Comparison of ENCODE assay signal across 11 cellular contexts in the genomic region with DNA sequence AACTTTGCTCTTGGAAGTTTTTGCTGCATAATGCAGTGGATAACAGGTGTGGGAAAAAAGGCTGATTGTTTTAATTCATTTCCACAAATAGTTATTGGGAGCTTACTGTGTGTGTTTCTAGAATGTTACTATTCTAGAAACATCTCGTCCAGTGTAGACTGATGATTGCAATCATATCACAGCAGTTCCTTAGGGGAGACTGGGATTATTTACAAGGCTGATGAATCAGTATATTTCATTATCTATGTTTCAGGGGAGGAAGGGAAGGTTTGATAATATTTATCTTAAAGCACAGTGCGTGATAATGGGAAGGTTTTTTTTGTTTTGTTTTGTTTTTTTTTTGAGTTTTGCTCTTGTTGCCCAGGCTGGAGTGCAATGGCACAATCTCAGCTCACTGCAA. TPM values are rescaled to one million over a fixed set of nuclear protein-coding genes. Genes with fewer than 3 reads are reported as not detected.
DNase-seq lines count a peak whose midpoint lies in the region; ATAC-seq and TF ChIP-seq lines count a peak whose summit lies in the region.
"Had no signal": no experiment of that assay in that cellular context is flagged by ENCODE, and none has a peak within 500 bp of the region (broad histone marks: within the 10 kb centered on the region; RNA-seq: fewer than 3 reads in every experiment).

No MANE protein-coding gene starts in this region.

- H3K27ac ChIP-seq in DND-41 (ENCODE audit: low read length), result no peak overlapping the region
- H3K27ac ChIP-seq in uterus, result no peak overlapping the region

- no peak overlapping the region for H3K27ac Mint-ChIP-seq in activated CD4-positive, alpha-beta T cell treated with anti-CD3 and anti-CD28 coated beads, Interleukin-2, amount 10 ng/mL, durations not matched to agents 7 days and 5 days
- H3K27ac Mint-ChIP-seq in activated CD8-positive, alpha-beta T cell treated with anti-CD3 and anti-CD28 coated beads for 36 hours, result no peak overlapping the region
- peak overlapping the region in 3 of 10 donors; percentile 11 to 54 (median 40) for H3K27ac Mint-ChIP-seq in naive thymus-derived CD8-positive, alpha-beta T cell

- TF ChIP-seq POLR2A in uterus (IDR thresholded peaks at IDR 0.05), result no peak

- peak overlapping the region; percentile 28 for H3K4me3 Mint-ChIP-seq in activated CD4-positive, alpha-beta T cell treated with anti-CD3 and anti-CD28 coated beads, Interleukin-2, amount 10 ng/mL, durations not matched to agents 7 days and 5 days
- H3K4me3 Mint-ChIP-seq in activated CD8-positive, alpha-beta T cell treated with anti-CD3 and anti-CD28 coated beads for 36 hours, result peak overlapping the region; percentile 7
- H3K4me3 Mint-ChIP-seq in naive thymus-derived CD8-positive, alpha-beta T cell, result peak overlapping the region in 8 of 10 donors; percentile 41 to 98 (median 66)

- POLR2A ChIA-PET in activated CD4-positive, alpha-beta T cell treated with anti-CD3 and anti-CD28 coated beads, Interleukin-2, amount 10 ng/mL, durations not matched to agents 7 days and 5 days (lab: Charles Lee), result no interaction called here
- POLR2A ChIA-PET in activated CD8-positive, alpha-beta T cell treated with anti-CD3 and anti-CD28 coated beads for 36 hours (lab: Charles Lee), result no interaction called here
- POLR2A ChIA-PET in naive thymus-derived CD8-positive, alpha-beta T cell (lab: Charles Lee), result interaction anchor here (0.7 kb wide), 1 partner anchor 301 kb away, joined by 5 read pairs; no protein-coding TSS in a partner anchor

- CTCF ChIA-PET in activated CD4-positive, alpha-beta T cell treated with anti-CD3 and anti-CD28 coated beads, Interleukin-2, amount 10 ng/mL, durations not matched to agents 7 days and 5 days (lab: Charles Lee), result no interaction called here
- CTCF ChIA-PET in activated CD8-positive, alpha-beta T cell treated with anti-CD3 and anti-CD28 coated beads for 36 hours (lab: Charles Lee), result no interaction called here

- H3K36me3 ChIP-seq in DND-41 (ENCODE audit: insufficient read depth, low read length) (peaks cover 10% of the 10 kb centered on the region; the same call in 1 of the 2 replicates), uterus (no peaks in the 10 kb centered on the region)

- H3K9ac ChIP-seq in DND-41 (ENCODE audit: low read depth, low read length), result no peak overlapping the region

- peaks cover 69% of the 10 kb centered on the region for H3K79me2 ChIP-seq in DND-41 (ENCODE audit: insufficient read depth, low read length)

- intact Hi-C loops in activated CD8-positive, alpha-beta T cell treated with anti-CD3 and anti-CD28 coated beads for 36 hours (cut with micrococcal nuclease), result no loop called here
- intact Hi-C loops in uterus (cut with DNase I; ENCODE audit: low total_unique reads), result no loop called here

- peaks cover 32% of the 10 kb centered on the region; the same call in 1 of the 2 replicates for H4K20me1 ChIP-seq in DND-41 (ENCODE audit: insufficient read depth, low read length)

- H3K4me3 ChIP-seq in DND-41 (ENCODE audit: low read depth in 1 of 2, low read length in 2 of 2) (peak overlapping the region in 1 of 2 experiments; percentile 96; a peak in 2 of 4 replicates), uterus (no peak overlapping the region)
- H3K4me3 ChIP-seq: mucosa of descending colon had no signal

- ATAC-seq in DND-41 (ENCODE audit: insufficient read depth, low read depth) (no peak), HG02885 (IDR thresholded peaks at IDR 0.05; ENCODE audit: poor library complexity, unreplicated experiment) (no peak)
- no peak for ATAC-seq in activated CD8-positive, alpha-beta T cell treated with anti-CD3 and anti-CD28 coated beads for 36 hours
- no peak for ATAC-seq in naive thymus-derived CD8-positive, alpha-beta T cell
- ATAC-seq: esophagus mucosa, mucosa of descending colon had no signal

- no peaks in the 10 kb centered on the region for H3K9me3 Mint-ChIP-seq in activated CD4-positive, alpha-beta T cell treated with anti-CD3 and anti-CD28 coated beads, Interleukin-2, amount 10 ng/mL, durations not matched to agents 7 days and 5 days
- no peaks in the 10 kb centered on the region for H3K9me3 Mint-ChIP-seq in activated CD8-positive, alpha-beta T cell treated with anti-CD3 and anti-CD28 coated beads for 36 hours
- no peaks in the 10 kb centered on the region for H3K9me3 Mint-ChIP-seq in naive thymus-derived CD8-positive, alpha-beta T cell
- H3K9me3 Mint-ChIP-seq: central memory CD8-positive, alpha-beta T cell had no signal

- TF ChIP-seq CTCF in DND-41 (IDR thresholded peaks at IDR 0.05; ENCODE audit: borderline replicate concordance, extremely low read depth, low read length, poor library complexity, severe bottlenecking) (no peak), uterus (IDR thresholded peaks at IDR 0.05) (no peak)
- TF ChIP-seq CTCF in activated CD8-positive, alpha-beta T cell treated with anti-CD3 and anti-CD28 coated beads for 36 hours (IDR thresholded peaks at IDR 0.05), result no peak

- H3K9me3 ChIP-seq in DND-41 (ENCODE audit: insufficient read depth, low read length, severe bottlenecking) (no peaks in the 10 kb centered on the region), uterus (no peaks in the 10 kb centered on the region)
- H3K9me3 ChIP-seq: mucosa of descending colon had no signal

- H3K4me1 Mint-ChIP-seq in activated CD4-positive, alpha-beta T cell treated with anti-CD3 and anti-CD28 coated beads, Interleukin-2, amount 10 ng/mL, durations not matched to agents 7 days and 5 days, result peaks cover 34% of the 10 kb centered on the region
- peaks cover 19% of the 10 kb centered on the region for H3K4me1 Mint-ChIP-seq in activated CD8-positive, alpha-beta T cell treated with anti-CD3 and anti-CD28 coated beads for 36 hours (ENCODE audit: low read depth)
- H3K4me1 Mint-ChIP-seq in naive thymus-derived CD8-positive, alpha-beta T cell, result peaks cover 33 to 52% (median 40%) of the 10 kb centered on the region in 4 donors

- DNase-seq in activated CD4-positive, alpha-beta T cell treated with anti-CD3 and anti-CD28 coated beads, Interleukin-2, amount 10 ng/mL, durations not matched to agents 7 days and 5 days, result no peak
- no peak for DNase-seq in activated CD4-positive, alpha-beta T cell treated with anti-CD3 and anti-CD28 coated beads, Interleukin-2, amount 50 U/mL, for 1 hour
- DNase-seq in DND-41 (no peak), NCI-H82 (lab: John Stamatoyannopoulos, UW) (no peak), uterus (no peak)
- no peak for DNase-seq in activated CD8-positive, alpha-beta T cell treated with anti-CD3 and anti-CD28 coated beads for 36 hours
- DNase-seq in naive thymus-derived CD8-positive, alpha-beta T cell, result no peak
- DNase-seq: mucosa of descending colon had no signal

- H3K4me2 ChIP-seq in DND-41 (ENCODE audit: insufficient read depth, low read length), result peak overlapping the region; percentile 94

- peaks cover 7% of the 10 kb centered on the region for H3K36me3 Mint-ChIP-seq in activated CD4-positive, alpha-beta T cell treated with anti-CD3 and anti-CD28 coated beads, Interleukin-2, amount 10 ng/mL, durations not matched to agents 7 days and 5 days (ENCODE audit: low read depth)
- H3K36me3 Mint-ChIP-seq in activated CD8-positive, alpha-beta T cell treated with anti-CD3 and anti-CD28 coated beads for 36 hours (ENCODE audit: low read depth), result peaks cover 6% of the 10 kb centered on the region
- peaks cover 0 to 7% (median 0%) of the 10 kb centered on the region in 3 donors for H3K36me3 Mint-ChIP-seq in naive thymus-derived CD8-positive, alpha-beta T cell

- no peaks in the 10 kb centered on the region for H3K27me3 ChIP-seq in DND-41 (ENCODE audit: insufficient read depth, low read length, poor library complexity)
- H3K27me3 ChIP-seq in uterus, result no peaks in the 10 kb centered on the region

- no peak overlapping the region for H2AFZ ChIP-seq in DND-41 (ENCODE audit: low read depth, low read length)

- H3K4me1 ChIP-seq in DND-41 (ENCODE audit: insufficient read depth, low read length) (peaks cover 44% of the 10 kb centered on the region), uterus (no peaks in the 10 kb centered on the region)

- peaks cover 15% of the 10 kb centered on the region for H3K27me3 Mint-ChIP-seq in activated CD4-positive, alpha-beta T cell treated with anti-CD3 and anti-CD28 coated beads, Interleukin-2, amount 10 ng/mL, durations not matched to agents 7 days and 5 days
- H3K27me3 Mint-ChIP-seq in activated CD8-positive, alpha-beta T cell treated with anti-CD3 and anti-CD28 coated beads for 36 hours, result peaks cover 10% of the 10 kb centered on the region
- no peaks in the 10 kb centered on the region for H3K27me3 Mint-ChIP-seq in naive thymus-derived CD8-positive, alpha-beta T cell
- H3K27me3 Mint-ChIP-seq: central memory CD8-positive, alpha-beta T cell had no signal

RNA-seq across cellular contexts. Expression of a gene that starts 2.4 kb away (rescaled TPM):
- 10 to 100 TPM in 1 of 2 experiments, 1 to 10 TPM in 1; 9.6 to 10.3 TPM for total RNA-seq in activated CD4-positive, alpha-beta T cell treated with anti-CD3 and anti-CD28 coated beads, Interleukin-2, amount 10 ng/mL, durations not matched to agents 7 days and 5 days
- total RNA-seq in activated CD8-positive, alpha-beta T cell treated with anti-CD3 and anti-CD28 coated beads for 36 hours, result 10 to 100 TPM in 1 of 2 experiments, 1 to 10 TPM in 1; 9.6 to 11.7 TPM
- total RNA-seq in naive thymus-derived CD8-positive, alpha-beta T cell, result 1 to 10 TPM; 6.9 to 10.0 TPM
- 10 to 100 TPM in 1 of 3 donors, 1 to 10 TPM in 2; 3.7 to 12.0 (median 9.1) TPM for polyA plus RNA-seq in naive thymus-derived CD8-positive, alpha-beta T cell
- total RNA-seq in uterus, result 10 to 100 TPM; 17.4 to 19.8 (median 18.2) TPM

RNA-seq across cellular contexts. Expression of a gene that starts 50.6 kb away (rescaled TPM):
- total RNA-seq in activated CD4-positive, alpha-beta T cell treated with anti-CD3 and anti-CD28 coated beads, Interleukin-2, amount 10 ng/mL, durations not matched to agents 7 days and 5 days, result 10 to 100 TPM; 78.4 to 91.7 TPM
- 100 to 1,000 TPM; 110 to 113 TPM for total RNA-seq in activated CD8-positive, alpha-beta T cell treated with anti-CD3 and anti-CD28 coated beads for 36 hours
- total RNA-seq in naive thymus-derived CD8-positive, alpha-beta T cell, result 10 to 100 TPM; 55.6 to 62.5 TPM
- 10 to 100 TPM; 63.7 to 94.5 (median 76.3) TPM for polyA plus RNA-seq in naive thymus-derived CD8-positive, alpha-beta T cell
- total RNA-seq in uterus, result 100 to 1,000 TPM in 1 of 4 donors, 10 to 100 TPM in 3; 23.1 to 107 (median 60.3) TPM

RNA-seq across cellular contexts. Expression of a gene that starts 50.8 kb away (rescaled TPM):
- total RNA-seq in activated CD4-positive, alpha-beta T cell treated with anti-CD3 and anti-CD28 coated beads, Interleukin-2, amount 10 ng/mL, durations not matched to agents 7 days and 5 days, result 10 to 100 TPM; 32.5 to 37.2 TPM
- total RNA-seq in activated CD8-positive, alpha-beta T cell treated with anti-CD3 and anti-CD28 coated beads for 36 hours, result 10 to 100 TPM; 57.7 to 62.4 TPM
- 10 to 100 TPM; 23.6 to 24.1 TPM for total RNA-seq in naive thymus-derived CD8-positive, alpha-beta T cell
- polyA plus RNA-seq in naive thymus-derived CD8-positive, alpha-beta T cell, result 10 to 100 TPM; 47.1 to 51.4 (median 48.8) TPM
- total RNA-seq in uterus, result 10 to 100 TPM; 15.6 to 34.8 (median 31.5) TPM

Comparison
In these comparisons a context has a peak if more than half of its experiments do, and no peak if none do; other contexts are left out.
1. H3K4me3 Mint-ChIP-seq: peak in every context shown above with its lines; median percentile 66 in naive thymus-derived CD8-positive, alpha-beta T cell; 28 in activated CD4-positive, alpha-beta T cell treated with anti-CD3 and anti-CD28 coated beads, Interleukin-2, amount 10 ng/mL, durations not matched to agents 7 days and 5 days; 7 in activated CD8-positive, alpha-beta T cell treated with anti-CD3 and anti-CD28 coated beads for 36 hours.